36 cellular contexts compared by ENCODE assay signal in genomic region chr6:169561665-169562064, GRCh38.
"Had no signal": no experiment of that assay in that cellular context is flagged by ENCODE, and none has a peak within 500 bp of the region (broad histone marks: within the 10 kb centered on the region; RNA-seq: fewer than 3 reads in every experiment).

No MANE protein-coding gene starts in this region.

- H3K9me3 Mint-ChIP-seq: activated B cell treated with CpG ODN at 0.5 μM for 24 hours; activated CD4-positive, alpha-beta memory T cell treated with anti-CD3 and anti-CD28 coated beads, Interleukin-2, amount 10 ng/mL, durations not matched to agents 7 days and 5 days; activated CD4-positive, alpha-beta T cell treated with anti-CD3 and anti-CD28 coated beads, Interleukin-2, amount 10 ng/mL, durations not matched to agents 24 days and 14 days; T-helper 1 cell treated with Interleukin-12 subunit alpha and Interleukin-12 subunit beta and Interleukin-4 antibody, amounts not matched to agents 30 μg/mL and 1 μg/mL, for 36 hours; T-helper 2 cell treated with Interferon-gamma antibody and Interleukin-4, amounts not matched to agents 5 μg/mL and 100 μg/mL, for 36 hours had no signal

- H3K4me1 ChIP-seq: adrenal gland, body of pancreas, breast epithelium had no signal

- ATAC-seq: activated CD8-positive, alpha-beta memory T cell treated with anti-CD3 and anti-CD28 coated beads, Interleukin-2, amount 10 ng/mL, durations not matched to agents 7 days and 5 days; activated CD8-positive, alpha-beta T cell treated with anti-CD3 and anti-CD28 coated beads, Interleukin-2, amount 10 ng/mL, durations not matched to agents 7 days and 5 days; activated naive CD4-positive, alpha-beta T cell treated with anti-CD3 and anti-CD28 coated beads, Interleukin-2, amount 50 U/mL, for 72 hours; activated T-helper 17 cell treated with anti-CD3 and anti-CD28 coated beads, Interleukin-2, amount 50 U/mL, for 72 hours; body of pancreas had no signal

- H3K4me3 Mint-ChIP-seq: activated B cell treated with CpG ODN at 0.5 μM for 24 hours; activated CD4-positive, alpha-beta memory T cell treated with anti-CD3 and anti-CD28 coated beads, Interleukin-2, amount 10 ng/mL, durations not matched to agents 7 days and 5 days; activated CD4-positive, alpha-beta T cell treated with anti-CD3 and anti-CD28 coated beads, Interleukin-2, amount 10 ng/mL, durations not matched to agents 24 days and 14 days; activated CD8-positive, alpha-beta memory T cell treated with anti-CD3 and anti-CD28 coated beads, Interleukin-2, amount 10 ng/mL, durations not matched to agents 7 days and 5 days; activated CD8-positive, alpha-beta T cell treated with anti-CD3 and anti-CD28 coated beads, Interleukin-2, amount 10 ng/mL, durations not matched to agents 7 days and 5 days; activated naive CD4-positive, alpha-beta T cell treated with anti-CD3 and anti-CD28 coated beads for 36 hours; activated naive CD8-positive, alpha-beta T cell treated with anti-CD3 and anti-CD28 coated beads for 36 hours; activated T-cell treated with anti-CD3 and anti-CD28 coated beads, Interleukin-2, amount 50 U/mL, for 24 hours; activated T-helper 17 cell treated with anti-CD3 and anti-CD28 coated beads, Interleukin-2, amount 50 U/mL, for 72 hours; T-helper 1 cell treated with Interleukin-12 subunit alpha and Interleukin-12 subunit beta and Interleukin-4 antibody, amounts not matched to agents 30 μg/mL and 1 μg/mL, for 36 hours; T-helper 2 cell treated with Interferon-gamma antibody and Interleukin-4, amounts not matched to agents 5 μg/mL and 100 μg/mL, for 36 hours had no signal

- DNase-seq: activated B cell treated with CpG ODN at 0.5 μM for 24 hours; activated CD4-positive, alpha-beta memory T cell treated with anti-CD3 and anti-CD28 coated beads, Interleukin-2, amount 10 ng/mL, durations not matched to agents 7 days and 5 days; activated CD4-positive, alpha-beta T cell treated with anti-CD3 and anti-CD28 coated beads for 4 hours; activated CD4-positive, alpha-beta T cell treated with anti-CD3 and anti-CD28 coated beads, Interleukin-2, amount 50 U/mL, for 1 hour; activated CD4-positive, alpha-beta T cell treated with anti-CD3 and anti-CD28 coated beads, Interleukin-2, amount 50 U/mL, for 48 hours; activated CD4-positive, CD25-positive, alpha-beta regulatory T cell treated with anti-CD3 and anti-CD28 coated beads, Interleukin-2, amount 50 U/mL, for 72 hours; activated CD8-positive, alpha-beta memory T cell treated with anti-CD3 and anti-CD28 coated beads for 24 hours; activated CD8-positive, alpha-beta memory T cell treated with anti-CD3 and anti-CD28 coated beads, Interleukin-2, amount 10 ng/mL, durations not matched to agents 7 days and 5 days; activated CD8-positive, alpha-beta memory T cell treated with anti-CD3 and anti-CD28 coated beads, Interleukin-2, amount 50 U/mL, for 48 hours; activated CD8-positive, alpha-beta T cell treated with anti-CD3 and anti-CD28 coated beads, Interleukin-2, amount 10 ng/mL, durations not matched to agents 7 days and 5 days; activated effector memory CD4-positive, alpha-beta T cell treated with anti-CD3 and anti-CD28 coated beads, Interleukin-2, amount 50 U/mL, for 16 hours; activated gamma-delta T cell treated with Interleukin-2 at 50 U/mL for 16 hours; activated naive CD4-positive, alpha-beta T cell; activated naive CD4-positive, alpha-beta T cell treated with anti-CD3 and anti-CD28 coated beads for 36 hours; activated naive CD4-positive, alpha-beta T cell treated with anti-CD3 and anti-CD28 coated beads, Interleukin-2, amount 50 U/mL, for 16 hours; activated naive CD8-positive, alpha-beta T cell treated with anti-CD3 and anti-CD28 coated beads for 36 hours; activated T-cell treated with anti-CD3 and anti-CD28 coated beads, Interleukin-2, amount 50 U/mL, for 24 hours; activated T-cell treated with anti-CD3 and anti-CD28 coated beads, Interleukin-2, amount 50 U/mL, for 48 hours; adrenal gland; amniotic stem cell; aorta; body of pancreas; brain microvascular endothelial cell; central memory CD4-positive, alpha-beta T cell; T-helper 1 cell; T-helper 2 cell; T-helper 9 cell had no signal

- H3K9me3 ChIP-seq: adrenal gland, body of pancreas, breast epithelium had no signal

- H3K27ac Mint-ChIP-seq: activated B cell treated with CpG ODN at 0.5 μM for 24 hours; activated CD4-positive, alpha-beta memory T cell treated with anti-CD3 and anti-CD28 coated beads, Interleukin-2, amount 10 ng/mL, durations not matched to agents 7 days and 5 days; activated CD4-positive, alpha-beta T cell treated with anti-CD3 and anti-CD28 coated beads, Interleukin-2, amount 10 ng/mL, durations not matched to agents 24 days and 14 days; activated CD8-positive, alpha-beta memory T cell treated with anti-CD3 and anti-CD28 coated beads, Interleukin-2, amount 10 ng/mL, durations not matched to agents 7 days and 5 days; activated CD8-positive, alpha-beta T cell treated with anti-CD3 and anti-CD28 coated beads, Interleukin-2, amount 10 ng/mL, durations not matched to agents 7 days and 5 days; activated naive CD4-positive, alpha-beta T cell treated with anti-CD3 and anti-CD28 coated beads for 36 hours; activated naive CD4-positive, alpha-beta T cell treated with anti-CD3 and anti-CD28 coated beads, Interleukin-2, amount 50 U/mL, for 72 hours; activated naive CD8-positive, alpha-beta T cell treated with anti-CD3 and anti-CD28 coated beads for 36 hours; activated T-cell treated with anti-CD3 and anti-CD28 coated beads, Interleukin-2, amount 50 U/mL, for 24 hours; activated T-helper 17 cell treated with anti-CD3 and anti-CD28 coated beads, Interleukin-2, amount 50 U/mL, for 72 hours; T-helper 1 cell treated with Interleukin-12 subunit alpha and Interleukin-12 subunit beta and Interleukin-4 antibody, amounts not matched to agents 30 μg/mL and 1 μg/mL, for 36 hours; T-helper 2 cell treated with Interferon-gamma antibody and Interleukin-4, amounts not matched to agents 5 μg/mL and 100 μg/mL, for 36 hours had no signal

- H3K27me3 ChIP-seq: adrenal gland, body of pancreas, brain microvascular endothelial cell, breast epithelium had no signal

- H3K36me3 ChIP-seq: adrenal gland, brain microvascular endothelial cell, breast epithelium had no signal

- H3K4me3 ChIP-seq: adrenal gland, body of pancreas, breast epithelium had no signal

- H3K27me3 Mint-ChIP-seq: activated B cell treated with CpG ODN at 0.5 μM for 24 hours; activated CD4-positive, alpha-beta memory T cell treated with anti-CD3 and anti-CD28 coated beads, Interleukin-2, amount 10 ng/mL, durations not matched to agents 7 days and 5 days; activated CD8-positive, alpha-beta memory T cell treated with anti-CD3 and anti-CD28 coated beads, Interleukin-2, amount 10 ng/mL, durations not matched to agents 7 days and 5 days had no signal

- H3K27ac ChIP-seq: adrenal gland, body of pancreas, brain microvascular endothelial cell, breast epithelium, VCaP had no signal

- FAIRE-seq: astrocyte, TTC549 had no signal
